In genomic region chr7:129017933-129018538, GRCh38 we compare ENCODE assay signal across 15 cellular contexts. TPM values are rescaled to one million over a fixed set of nuclear protein-coding genes. Genes with fewer than 3 reads are reported as not detected.
A peak's percentile ranks its signal among the peaks of the same experiment; 100 is the strongest.
DNase-seq lines count a peak whose midpoint lies in the region; ATAC-seq, FAIRE-seq and TF ChIP-seq lines count a peak whose summit lies in the region.
"Had no signal": no experiment of that assay in that cellular context is flagged by ENCODE, and none has a peak within 500 bp of the region (broad histone marks: within the 10 kb centered on the region; RNA-seq: fewer than 3 reads in every experiment).

No MANE protein-coding gene starts in this region.

- FAIRE-seq in H54 (lab: Jason Lieb, UNC) = peak; percentile 6
- no peak for FAIRE-seq in RCC 7860 (lab: Jason Lieb, UNC)

- CTCF ChIA-PET in activated CD4-positive, alpha-beta T cell treated with anti-CD3 and anti-CD28 coated beads, Interleukin-2, amount 10 ng/mL, durations not matched to agents 7 days and 5 days (lab: Charles Lee) = interaction anchor here (1.7 kb wide), 1 partner anchor 134 kb away, joined by 5 read pairs; no protein-coding TSS in a partner anchor

- peak overlapping the region in 7 of 11 experiments; percentile 1 to 34 (median 19); a peak in 7 of 22 replicates for H3K27ac ChIP-seq in BLaER1 treated with 17β-estradiol and CSF1 and Interleukin-3, amounts not matched to agents 10 nM and 100 nM
- no peak overlapping the region for H3K27ac ChIP-seq in ascending aorta
- H3K27ac ChIP-seq: gastrocnemius medialis had no signal

- no peaks in the 10 kb centered on the region for H3K9me3 Mint-ChIP-seq in activated CD4-positive, alpha-beta T cell treated with anti-CD3 and anti-CD28 coated beads, Interleukin-2, amount 10 ng/mL, durations not matched to agents 7 days and 5 days

- peaks cover 39 to 76% (median 61%) of the 10 kb centered on the region in 11 experiments; a peak in 21 of 22 replicates for H4K20me1 ChIP-seq in BLaER1 treated with 17β-estradiol and CSF1 and Interleukin-3, amounts not matched to agents 10 nM and 100 nM

- H3K9ac ChIP-seq in BLaER1 treated with 17β-estradiol and CSF1 and Interleukin-3, amounts not matched to agents 10 nM and 100 nM = 0 out of 22 replicates have a peak overlapping the region, but pooled peaks of 1 of the 11 experiments have one; percentile 34

- no peaks in the 10 kb centered on the region for H3K27me3 ChIP-seq in BLaER1 treated with 17β-estradiol and CSF1 and Interleukin-3, amounts not matched to agents 10 nM and 100 nM
- H3K27me3 ChIP-seq in ascending aorta = no peaks in the 10 kb centered on the region
- H3K27me3 ChIP-seq: gastrocnemius medialis, MG63 had no signal

- H3K27me3 Mint-ChIP-seq in activated CD4-positive, alpha-beta T cell treated with anti-CD3 and anti-CD28 coated beads, Interleukin-2, amount 10 ng/mL, durations not matched to agents 7 days and 5 days = no peaks in the 10 kb centered on the region

- no peak for TF ChIP-seq CTCF in ascending aorta (IDR thresholded peaks at IDR 0.05)

- intact Hi-C loops in ascending aorta (cut with DNase I) = no loop called here

- ATAC-seq in GM18867 (IDR thresholded peaks at IDR 0.05; ENCODE audit: unreplicated experiment) = peak; percentile 66
- peak; percentile 52 for ATAC-seq in HG03565 (IDR thresholded peaks at IDR 0.05; ENCODE audit: unreplicated experiment)
- ATAC-seq: gastrocnemius medialis had no signal

- H3K4me1 Mint-ChIP-seq in activated CD4-positive, alpha-beta T cell treated with anti-CD3 and anti-CD28 coated beads, Interleukin-2, amount 10 ng/mL, durations not matched to agents 7 days and 5 days = peaks cover 7% of the 10 kb centered on the region

- TF ChIP-seq POLR2A in H54 (IDR thresholded peaks at IDR 0.05; ENCODE audit: low read depth, low read length) = no peak

- DNase-seq in H54 (ENCODE audit: insufficient read length, low spot score) (no peak), RCC 7860 (ENCODE audit: low spot score) (no peak), GDM1 (lab: John Stamatoyannopoulos, UW) (no peak), ascending aorta (ENCODE audit: low spot score in 2 of 2) (no peak)
- no peak for DNase-seq in activated CD4-positive, alpha-beta T cell treated with anti-CD3 and anti-CD28 coated beads, Interleukin-2, amount 10 ng/mL, durations not matched to agents 7 days and 5 days
- DNase-seq: aorta; effector CD4-positive, alpha-beta T cell; gastrocnemius medialis; GF-D8; MG63; NCI-H345 had no signal

- no peak overlapping the region for H3K27ac Mint-ChIP-seq in activated CD4-positive, alpha-beta T cell treated with anti-CD3 and anti-CD28 coated beads, Interleukin-2, amount 10 ng/mL, durations not matched to agents 7 days and 5 days

- H3K4me3 Mint-ChIP-seq in activated CD4-positive, alpha-beta T cell treated with anti-CD3 and anti-CD28 coated beads, Interleukin-2, amount 10 ng/mL, durations not matched to agents 7 days and 5 days = no peak overlapping the region

- H3K4me3 ChIP-seq in BLaER1 treated with 17β-estradiol and CSF1 and Interleukin-3, amounts not matched to agents 10 nM and 100 nM = no peak overlapping the region
- no peak overlapping the region for H3K4me3 ChIP-seq in ascending aorta
- H3K4me3 ChIP-seq: gastrocnemius medialis, MG63, smooth muscle cell had no signal

- H3K36me3 Mint-ChIP-seq in activated CD4-positive, alpha-beta T cell treated with anti-CD3 and anti-CD28 coated beads, Interleukin-2, amount 10 ng/mL, durations not matched to agents 7 days and 5 days (ENCODE audit: low read depth) = peaks cover 30% of the 10 kb centered on the region

- H3K4me1 ChIP-seq in BLaER1 treated with 17β-estradiol and CSF1 and Interleukin-3, amounts not matched to agents 10 nM and 100 nM = peaks cover 0 to 25% (median 18%) of the 10 kb centered on the region in 10 experiments; a peak in 13 of 20 replicates
- H3K4me1 ChIP-seq in ascending aorta = no peaks in the 10 kb centered on the region
- H3K4me1 ChIP-seq: gastrocnemius medialis had no signal

- peak overlapping the region in 8 of 11 experiments; percentile 2 to 67 (median 48); a peak in 15 of 22 replicates for H3K4me2 ChIP-seq in BLaER1 treated with 17β-estradiol and CSF1 and Interleukin-3, amounts not matched to agents 10 nM and 100 nM
- H3K4me2 ChIP-seq: smooth muscle cell had no signal

- H3K9me3 ChIP-seq in BLaER1 treated with 17β-estradiol and CSF1 and Interleukin-3, amounts not matched to agents 10 nM and 100 nM (replicated peaks in 1 of 11) = no peaks in the 10 kb centered on the region
- no peaks in the 10 kb centered on the region for H3K9me3 ChIP-seq in ascending aorta
- H3K9me3 ChIP-seq: gastrocnemius medialis, MG63 had no signal

- peaks cover 57 to 84% (median 68%) of the 10 kb centered on the region in 11 experiments for H3K36me3 ChIP-seq in BLaER1 treated with 17β-estradiol and CSF1 and Interleukin-3, amounts not matched to agents 10 nM and 100 nM
- peaks cover 19 to 36% of the 10 kb centered on the region in 2 donors for H3K36me3 ChIP-seq in ascending aorta

- POLR2A ChIA-PET in activated CD4-positive, alpha-beta T cell treated with anti-CD3 and anti-CD28 coated beads, Interleukin-2, amount 10 ng/mL, durations not matched to agents 7 days and 5 days (lab: Charles Lee) = no interaction called here

RNA-seq across cellular contexts. Expression of gene TNPO3, which starts 36.9 kb away (rescaled TPM):
- total RNA-seq in ascending aorta = 59.4 TPM
- 10 to 100 TPM; 44.3 to 48.1 TPM for total RNA-seq in activated CD4-positive, alpha-beta T cell treated with anti-CD3 and anti-CD28 coated beads, Interleukin-2, amount 10 ng/mL, durations not matched to agents 7 days and 5 days

Comparison
In these comparisons a context has a peak if more than half of its experiments do, and no peak if none do; other contexts are left out.
1. H3K27ac ChIP-seq: peak in BLaER1 treated with 17β-estradiol and CSF1 and Interleukin-3, amounts not matched to agents 10 nM and 100 nM (7 of 11); none in ascending aorta (0 of 2).